Comparison of ENCODE assay signal across 8 cellular contexts in genomic region chr1:155609515-155610256, GRCh38.
DNase-seq lines count a peak whose midpoint lies in the region; ATAC-seq and TF ChIP-seq lines count a peak whose summit lies in the region.

Gene MSTO1 (plus strand): TSS chr1:155610218. CDS start chr1:155610249, 31 bp downstream.

- no peaks in the 10 kb centered on the region for H3K9me3 Mint-ChIP-seq in central memory CD8-positive, alpha-beta T cell

- no peak for TF ChIP-seq CTCF in AG09309 (IDR thresholded peaks at IDR 0.05; ENCODE audit: control insufficient read depth, insufficient read depth, low read depth, low read length, missing control alignments)

- peak; percentile 93 for ATAC-seq in GM19025 (IDR thresholded peaks at IDR 0.05; ENCODE audit: low read depth, unreplicated experiment)
- ATAC-seq in HG03342 (IDR thresholded peaks at IDR 0.05; ENCODE audit: unreplicated experiment): peak; percentile 89
- peak; percentile 99 for ATAC-seq in central memory CD8-positive, alpha-beta T cell (replicated peaks; ENCODE audit: extremely low read depth, poor library complexity, severe bottlenecking)

- peak within 1 kb of the TSS; percentile 71 for H3K27ac Mint-ChIP-seq in central memory CD8-positive, alpha-beta T cell (ENCODE audit: low read depth)

- DNase-seq in AG09309 (ENCODE audit: low read depth) (peak; percentile 93), NCI-H446 (lab: John Stamatoyannopoulos, UW) (peak; percentile 94 to 97), iris pigment epithelial cell (ENCODE audit: low read depth) (peak; percentile 99)
- peak; percentile 89 for DNase-seq in activated CD4-positive, CD25-positive, alpha-beta regulatory T cell treated with anti-CD3 and anti-CD28 coated beads, Interleukin-2, amount 50 U/mL, for 16 hours (ENCODE audit: low read depth, low spot score)
- peak; percentile 76 to 85 for DNase-seq in central memory CD8-positive, alpha-beta T cell (ENCODE audit: low spot score in 2 of 2)
- peak; percentile 99 for DNase-seq in stimulated activated CD4-positive, alpha-beta T cell treated with anti-CD3 and anti-CD28 coated beads, Interleukin-12 subunit alpha, Interleukin-12 subunit beta, amount 100 ng/mL, for 4 hours

- peaks cover 1% of the 10 kb centered on the region for H3K36me3 Mint-ChIP-seq in central memory CD8-positive, alpha-beta T cell (ENCODE audit: insufficient read depth)

- H3K4me3 ChIP-seq in AG09309 (ENCODE audit: control insufficient read depth, low read depth, low read length): peak within 1 kb of the TSS; percentile 54

- H3K4me1 Mint-ChIP-seq in central memory CD8-positive, alpha-beta T cell: peaks cover 6% of the 10 kb centered on the region

- H3K4me3 Mint-ChIP-seq in central memory CD8-positive, alpha-beta T cell: peak within 1 kb of the TSS; percentile 94

- no peaks in the 10 kb centered on the region for H3K27me3 Mint-ChIP-seq in central memory CD8-positive, alpha-beta T cell

Comparison
In these comparisons a context has a peak if more than half of its experiments do, and no peak if none do; other contexts are left out.
1. Peak in every context shown above with its lines: DNase-seq, ATAC-seq and H3K4me3 ChIP-seq.